Comparison of ENCODE assay signal across 2 cellular contexts in genomic region chr12:113725557-113725876, GRCh38.
A peak's percentile ranks its signal among the peaks of the same experiment; 100 is the strongest.
TF ChIP-seq lines count a peak whose summit lies in the region.

No MANE protein-coding gene starts in this region.

TF ChIP-seq in HepG2, 621 proteins besides CTCF, POLR2A, EP300 and RAD21:
- TF ChIP-seq ZBTB37 (CRISPR knock-in tag; IDR thresholded peaks at IDR 0.05) (no peak), E2F5 (CRISPR knock-in tag; conservative IDR thresholded peaks at IDR 0.05) (no peak), HNF4A (CRISPR knock-in tag; IDR thresholded peaks at IDR 0.05) (0 out of 2 replicates have a peak, but pooled peaks have one; percentile 4), ARNTL (CRISPR knock-in tag; IDR thresholded peaks at IDR 0.05) (no peak), IRF9 (CRISPR knock-in tag; IDR thresholded peaks at IDR 0.05; ENCODE audit: borderline replicate concordance) (no peak), HCFC1 (IDR thresholded peaks at IDR 0.05; ENCODE audit: low read depth, low read length) (no peak), ATAD3A (CRISPR knock-in tag; IDR thresholded peaks at IDR 0.05) (no peak), ZNF562 (CRISPR knock-in tag; IDR thresholded peaks at IDR 0.05; ENCODE audit: borderline replicate concordance) (no peak), ZNF33B (CRISPR knock-in tag; IDR thresholded peaks at IDR 0.05) (no peak), ZNF7 (CRISPR knock-in tag; IDR thresholded peaks at IDR 0.05) (no peak), ZNF446 (CRISPR knock-in tag; IDR thresholded peaks at IDR 0.05) (peak; percentile 55; the same call in 1 of the 2 replicates), ATF7 (IDR thresholded peaks at IDR 0.05) (no peak), ATF7 (CRISPR knock-in tag; IDR thresholded peaks at IDR 0.05) (no peak), POLR2AphosphoS2 (IDR thresholded peaks at IDR 0.05; ENCODE audit: low read depth, low read length) (no peak), RBFOX2 (IDR thresholded peaks at IDR 0.05; ENCODE audit: low read depth, low read length) (no peak), ELF3 (CRISPR knock-in tag; IDR thresholded peaks at IDR 0.05) (no peak), SNAI1 (CRISPR knock-in tag; IDR thresholded peaks at IDR 0.05; ENCODE audit: borderline replicate concordance) (no peak), ZBTB34 (CRISPR knock-in tag; IDR thresholded peaks at IDR 0.05) (no peak), AGO1 (IDR thresholded peaks at IDR 0.05; ENCODE audit: low read depth, low read length, poor library complexity, severe bottlenecking) (no peak), ZNF546 (CRISPR knock-in tag; conservative IDR thresholded peaks at IDR 0.05) (no peak), GZF1 (CRISPR knock-in tag; IDR thresholded peaks at IDR 0.05) (no peak), PCBP1 (IDR thresholded peaks at IDR 0.05; ENCODE audit: borderline replicate concordance, low read depth, low read length) (no peak), SIN3A (IDR thresholded peaks at IDR 0.05; ENCODE audit: borderline replicate concordance, low read depth, low read length) (no peak), STAT5B (CRISPR knock-in tag; IDR thresholded peaks at IDR 0.05) (no peak), ARHGAP35 (CRISPR knock-in tag; IDR thresholded peaks at IDR 0.05; ENCODE audit: borderline replicate concordance) (no peak), ZSCAN9 (CRISPR knock-in tag; IDR thresholded peaks at IDR 0.05; ENCODE audit: borderline replicate concordance) (0 out of 2 replicates have a peak, but pooled peaks have one; percentile 50), ZNF24 (IDR thresholded peaks at IDR 0.05) (peak; percentile 67; the same call in 1 of the 2 replicates), PTBP1 (IDR thresholded peaks at IDR 0.05; ENCODE audit: low read depth, low read length, poor library complexity, severe bottlenecking) (no peak)

TF ChIP-seq in H1, 55 proteins besides CTCF, POLR2A, EP300 and RAD21:
- TF ChIP-seq HDAC6 (IDR thresholded peaks at IDR 0.05; ENCODE audit: low read depth, low read length) = no peak
- no peak for TF ChIP-seq ZNF274 (IDR thresholded peaks at IDR 0.05; ENCODE audit: borderline replicate concordance, extremely low read depth, low read length)
- no peak for TF ChIP-seq ASH2L (IDR thresholded peaks at IDR 0.05; ENCODE audit: low read length)
- no peak for TF ChIP-seq KDM5A (IDR thresholded peaks at IDR 0.05; ENCODE audit: low read length)
- no peak for TF ChIP-seq GTF2F1 (IDR thresholded peaks at IDR 0.05; ENCODE audit: borderline replicate concordance, low read depth, low read length)
- TF ChIP-seq YY1 (IDR thresholded peaks at IDR 0.05; ENCODE audit: low read depth, low read length) = no peak
- no peak for TF ChIP-seq HDAC2 (IDR thresholded peaks at IDR 0.05; ENCODE audit: borderline replicate concordance in 1 of 2, low read depth in 2 of 2, low read length in 2 of 2)
